Comparison of ENCODE assay signal across 9 cellular contexts in genomic region chr7:44984478-44984758, GRCh38. TPM values are rescaled to one million over a fixed set of nuclear protein-coding genes. Genes with fewer than 3 reads are reported as not detected.
DNase-seq lines count a peak whose midpoint lies in the region; ATAC-seq and TF ChIP-seq lines count a peak whose summit lies in the region.
"Had no signal": no experiment of that assay in that cellular context is flagged by ENCODE, and none has a peak within 500 bp of the region (broad histone marks: within the 10 kb centered on the region; RNA-seq: fewer than 3 reads in every experiment).

No MANE protein-coding gene starts in this region.

- H3K4me3 ChIP-seq in right atrium auricular region: no peak overlapping the region

- no peak for TF ChIP-seq CTCF in VCaP (conservative IDR thresholded peaks at IDR 0.05)
- TF ChIP-seq CTCF in glutamatergic neuron (IDR thresholded peaks at IDR 0.05; ENCODE audit: partially characterized antibody, unreplicated experiment): no peak
- no peak for TF ChIP-seq CTCF in right atrium auricular region (IDR thresholded peaks at IDR 0.05)

- no peaks in the 10 kb centered on the region for H3K9me3 ChIP-seq in right atrium auricular region

- peaks cover 63% of the 10 kb centered on the region for H3K4me1 Mint-ChIP-seq in activated naive CD4-positive, alpha-beta T cell treated with anti-CD3 and anti-CD28 coated beads for 36 hours (ENCODE audit: low read depth)
- peaks cover 12% of the 10 kb centered on the region for H3K4me1 Mint-ChIP-seq in glutamatergic neuron (ENCODE audit: low read depth, unreplicated experiment)

- H3K27ac ChIP-seq in VCaP (peak overlapping the region; percentile 92), right atrium auricular region (no peak overlapping the region)

- H3K4me3 Mint-ChIP-seq in activated naive CD4-positive, alpha-beta T cell treated with anti-CD3 and anti-CD28 coated beads for 36 hours: peak overlapping the region; percentile 99
- peak overlapping the region; percentile 96 for H3K4me3 Mint-ChIP-seq in glutamatergic neuron (ENCODE audit: unreplicated experiment)

- CTCF ChIA-PET in activated naive CD4-positive, alpha-beta T cell treated with anti-CD3 and anti-CD28 coated beads for 36 hours (lab: Charles Lee): interaction anchor here (2.6 kb wide), 1 partner anchor 11 kb away, joined by 13 read pairs; no protein-coding TSS in a partner anchor

- peaks cover 42% of the 10 kb centered on the region for H3K36me3 ChIP-seq in right atrium auricular region

- H3K4me1 ChIP-seq in right atrium auricular region: peaks cover 0 to 21% of the 10 kb centered on the region in 2 donors

- intact Hi-C loops in activated naive CD4-positive, alpha-beta T cell treated with anti-CD3 and anti-CD28 coated beads for 36 hours (cut with micrococcal nuclease): loop anchor here (5.0 kb wide), 1 partner anchor 1392 kb away; no protein-coding TSS in a partner anchor

- H3K27me3 ChIP-seq in right atrium auricular region: no peaks in the 10 kb centered on the region

- ATAC-seq in HG03159 (IDR thresholded peaks at IDR 0.05; ENCODE audit: unreplicated experiment) (no peak), HG03439 (IDR thresholded peaks at IDR 0.05; ENCODE audit: unreplicated experiment) (no peak)

- no peaks in the 10 kb centered on the region for H3K9me3 Mint-ChIP-seq in activated naive CD4-positive, alpha-beta T cell treated with anti-CD3 and anti-CD28 coated beads for 36 hours
- peaks cover 14% of the 10 kb centered on the region for H3K9me3 Mint-ChIP-seq in glutamatergic neuron (ENCODE audit: unreplicated experiment)

- no peaks in the 10 kb centered on the region for H3K27me3 Mint-ChIP-seq in activated naive CD4-positive, alpha-beta T cell treated with anti-CD3 and anti-CD28 coated beads for 36 hours (ENCODE audit: low read depth)
- peaks cover 9% of the 10 kb centered on the region for H3K27me3 Mint-ChIP-seq in glutamatergic neuron (ENCODE audit: unreplicated experiment)

- peak overlapping the region; percentile 99 for H3K27ac Mint-ChIP-seq in activated naive CD4-positive, alpha-beta T cell treated with anti-CD3 and anti-CD28 coated beads for 36 hours
- H3K27ac Mint-ChIP-seq in glutamatergic neuron (ENCODE audit: unreplicated experiment): no peak overlapping the region

- no peak for DNase-seq in activated naive CD4-positive, alpha-beta T cell treated with anti-CD3 and anti-CD28 coated beads for 36 hours
- no peak for DNase-seq in activated naive CD4-positive, alpha-beta T cell treated with Interleukin-2 at 50 U/mL for 16 hours
- DNase-seq in glutamatergic neuron (no peak), right atrium auricular region (ENCODE audit: low spot score) (no peak), glomerular visceral epithelial cell (ENCODE audit: extremely low spot score) (no peak)
- DNase-seq: NCI-H1417 had no signal

- H3K36me3 Mint-ChIP-seq in activated naive CD4-positive, alpha-beta T cell treated with anti-CD3 and anti-CD28 coated beads for 36 hours (ENCODE audit: low read depth): peaks cover 58% of the 10 kb centered on the region
- H3K36me3 Mint-ChIP-seq in glutamatergic neuron (ENCODE audit: unreplicated experiment): no peaks in the 10 kb centered on the region

RNA-seq across cellular contexts. Expression of gene MYO1G, which starts 5.6 kb away (rescaled TPM):
- 100 to 1,000 TPM; 391 to 406 TPM for total RNA-seq in activated naive CD4-positive, alpha-beta T cell treated with anti-CD3 and anti-CD28 coated beads for 36 hours
- total RNA-seq in glutamatergic neuron (ENCODE audit: unreplicated experiment): 0.54 TPM
- total RNA-seq in right atrium auricular region: 1 to 10 TPM in 1 of 2 donors, under 1 TPM in 1; 0.78 to 2.2 TPM

RNA-seq across cellular contexts. Expression of gene CCM2, which starts 15.6 kb away (rescaled TPM):
- 10 to 100 TPM; 87.9 to 88.3 TPM for total RNA-seq in activated naive CD4-positive, alpha-beta T cell treated with anti-CD3 and anti-CD28 coated beads for 36 hours
- total RNA-seq in glutamatergic neuron (ENCODE audit: unreplicated experiment): 92.6 TPM
- 10 to 100 TPM; 26.5 to 34.0 TPM for total RNA-seq in right atrium auricular region

Comparison
In these comparisons a context has a peak if more than half of its experiments do, and no peak if none do; other contexts are left out.
1. RNA of gene MYO1G, which starts 5.6 kb away (total RNA-seq): 391 to 406 TPM in activated naive CD4-positive, alpha-beta T cell treated with anti-CD3 and anti-CD28 coated beads for 36 hours; 0.78 to 2.2 TPM in right atrium auricular region and 0.54 TPM in glutamatergic neuron (single experiment); every median in the first group is over 100 times any median in the second.